In genomic region chr17:81494984-81495383, GRCh38 we compare ENCODE assay signal across 11 cellular contexts. TPM values are rescaled to one million over a fixed set of nuclear protein-coding genes. Genes with fewer than 3 reads are reported as not detected.
DNase-seq lines count a peak whose midpoint lies in the region; ATAC-seq and TF ChIP-seq lines count a peak whose summit lies in the region.
"Had no signal": no experiment of that assay in that cellular context is flagged by ENCODE, and none has a peak within 500 bp of the region (broad histone marks: within the 10 kb centered on the region; RNA-seq: fewer than 3 reads in every experiment).

No MANE protein-coding gene starts in this region.

- intact Hi-C loops in mucosa of descending colon (cut with DNase I, micrococcal nuclease) = no loop called here

- DNase-seq in NCI-H1417 (lab: John Stamatoyannopoulos, UW) (peak in 2 of 3 experiments; percentile 17 to 57), NCI-H1417 treated with DMSO at 0.1 percent for 48 hours (lab: John Stamatoyannopoulos, UW) (no peak), LNCaP clone FGC (ENCODE audit: low read depth) (peak; percentile 70), SHP77 treated with DMSO at 0.1 percent for 48 hours (lab: John Stamatoyannopoulos, UW) (peak; percentile 72), mucosa of descending colon (no peak), GDM1 (lab: John Stamatoyannopoulos, UW) (no peak)
- DNase-seq: mesendoderm had no signal

- H3K4me1 ChIP-seq in mucosa of descending colon (ENCODE audit: low read depth) = peaks cover 2% of the 10 kb centered on the region

- no peaks in the 10 kb centered on the region for H3K36me3 ChIP-seq in mucosa of descending colon (ENCODE audit: low read depth)
- H3K36me3 ChIP-seq: gastroesophageal sphincter had no signal

- H3K4me3 ChIP-seq in LNCaP clone FGC (ENCODE audit: low read depth, low read length) (no peak overlapping the region), mucosa of descending colon (no peak overlapping the region)
- H3K4me3 ChIP-seq: gastroesophageal sphincter had no signal

- H3K9me3 ChIP-seq in mucosa of descending colon = no peaks in the 10 kb centered on the region
- H3K9me3 ChIP-seq: gastroesophageal sphincter had no signal

- TF ChIP-seq CTCF in LNCaP clone FGC (IDR thresholded peaks at IDR 0.05; ENCODE audit: control insufficient read depth, extremely low read depth, insufficient read depth) (no peak), mucosa of descending colon (IDR thresholded peaks at IDR 0.05) (no peak)

- ATAC-seq in mucosa of descending colon = peak; percentile 68
- ATAC-seq in HG03342 (IDR thresholded peaks at IDR 0.05; ENCODE audit: unreplicated experiment) = no peak
- ATAC-seq in HG02571 (IDR thresholded peaks at IDR 0.05; ENCODE audit: unreplicated experiment) = no peak
- ATAC-seq: gastroesophageal sphincter had no signal

RNA-seq across cellular contexts. Expression of gene ACTG1, which starts 17.6 kb away (rescaled TPM):
- 1,000 to 10,000 TPM; 1,922 to 4,060 (median 3,184) TPM for total RNA-seq in mucosa of descending colon

RNA-seq across cellular contexts. Expression of gene FSCN2, which starts 33.2 kb away (rescaled TPM):
- total RNA-seq in mucosa of descending colon = 1 to 10 TPM; 1.6 to 4.0 (median 2.5) TPM
- total RNA-seq: MCF 10A had no signal

RNA-seq across cellular contexts. Expression of gene FAAP100, which starts 57.2 kb away (rescaled TPM):
- total RNA-seq in mucosa of descending colon = 10 to 100 TPM; 23.2 to 28.9 (median 25.0) TPM

Comparison
In these comparisons a context has a peak if more than half of its experiments do, and no peak if none do; other contexts are left out.
1. DNase-seq: peak in NCI-H1417 (2 of 3), LNCaP clone FGC (single experiment) and SHP77 treated with DMSO at 0.1 percent for 48 hours (single experiment); none in NCI-H1417 treated with DMSO at 0.1 percent for 48 hours (single experiment), mucosa of descending colon (0 of 3) and GDM1 (single experiment).